In the genomic region with DNA sequence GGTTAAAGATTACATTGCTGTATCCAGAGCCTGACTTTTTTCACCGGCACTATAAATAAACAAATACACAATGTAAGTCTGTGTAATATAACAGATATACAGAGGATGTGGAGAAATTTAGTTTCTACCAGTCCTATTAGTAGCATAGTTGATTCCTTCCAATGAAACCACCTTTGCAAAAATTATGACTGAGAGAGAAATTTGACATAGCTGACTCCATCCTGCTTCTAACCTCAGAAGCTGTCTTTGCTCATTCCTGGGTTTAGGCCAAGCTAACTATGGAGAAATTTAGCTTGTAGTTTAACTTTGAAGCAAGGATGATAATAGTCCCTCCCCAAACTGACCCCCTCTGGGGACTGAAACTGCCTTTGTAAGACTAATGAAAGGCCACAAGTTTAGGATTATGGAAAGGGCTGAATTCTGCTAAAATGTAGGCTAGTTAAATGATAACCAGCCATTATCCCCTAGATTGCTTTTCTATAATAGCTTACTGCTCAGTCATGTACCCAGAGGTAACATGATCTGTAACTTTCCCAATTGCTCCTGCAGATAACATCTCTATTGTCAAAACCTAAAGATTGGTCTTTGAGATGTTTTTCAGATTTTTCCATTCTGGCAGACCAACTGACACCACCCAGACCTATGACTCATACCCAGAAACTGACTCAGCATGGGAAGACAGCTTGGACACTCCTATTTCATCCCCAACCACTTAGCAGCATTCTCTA, we compare ENCODE assay signal across 1 cellular context.
A peak's percentile ranks its signal among the peaks of the same experiment; 100 is the strongest.
TF ChIP-seq lines count a peak whose summit lies in the region.

No MANE protein-coding gene starts in this region.

TF ChIP-seq in IMR-90, 13 proteins besides CTCF, POLR2A, EP300 and RAD21 (continued from another document):
- TF ChIP-seq, protein P1, sequence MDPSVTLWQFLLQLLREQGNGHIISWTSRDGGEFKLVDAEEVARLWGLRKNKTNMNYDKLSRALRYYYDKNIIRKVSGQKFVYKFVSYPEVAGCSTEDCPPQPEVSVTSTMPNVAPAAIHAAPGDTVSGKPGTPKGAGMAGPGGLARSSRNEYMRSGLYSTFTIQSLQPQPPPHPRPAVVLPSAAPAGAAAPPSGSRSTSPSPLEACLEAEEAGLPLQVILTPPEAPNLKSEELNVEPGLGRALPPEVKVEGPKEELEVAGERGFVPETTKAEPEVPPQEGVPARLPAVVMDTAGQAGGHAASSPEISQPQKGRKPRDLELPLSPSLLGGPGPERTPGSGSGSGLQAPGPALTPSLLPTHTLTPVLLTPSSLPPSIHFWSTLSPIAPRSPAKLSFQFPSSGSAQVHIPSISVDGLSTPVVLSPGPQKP (IDR thresholded peaks at IDR 0.05; ENCODE audit: borderline replicate concordance, low read depth, low read length), result no peak
- TF ChIP-seq CEBPB (IDR thresholded peaks at IDR 0.05; ENCODE audit: low read depth, low read length) (no peak), MAFK (IDR thresholded peaks at IDR 0.05; ENCODE audit: low read depth, low read length) (peak; percentile 57; the same call in 1 of the 2 replicates)
